Comparison of ENCODE assay signal across 24 cellular contexts in genomic region chr3:62316525-62316924, GRCh38. TPM values are rescaled to one million over a fixed set of nuclear protein-coding genes. Genes with fewer than 3 reads are reported as not detected.
"Had no signal": no experiment of that assay in that cellular context is flagged by ENCODE, and none has a peak within 500 bp of the region (broad histone marks: within the 10 kb centered on the region; RNA-seq: fewer than 3 reads in every experiment).

No MANE protein-coding gene starts in this region.

- H3K27ac ChIP-seq: RWPE1 had no signal

- DNase-seq: KBM-7, MG63, NCI-H1092, NCI-H1105 treated with DMSO at 0.1 percent for 48 hours, NCI-H1417 treated with DMSO at 0.1 percent for 48 hours, NCI-H146, NCI-H1694 treated with DMSO at 0.1 percent for 48 hours, NCI-H1930, NCI-H2081, NCI-H2107, NCI-H2227 treated with DMSO at 0.1 percent for 48 hours, NCI-H524, NCI-H526 treated with DMSO at 0.1 percent for 48 hours, NCI-H774, SHP77, SK-N-SH, SW 1271, T-cell had no signal

- H3K9ac ChIP-seq: SK-N-SH had no signal

- H3K36me3 ChIP-seq: MG63 had no signal

- H3K27me3 ChIP-seq: MG63 had no signal

- H3K4me3 ChIP-seq: MG63 had no signal

- ATAC-seq: Panc1, T-cell had no signal

- H3K9me3 ChIP-seq: MG63, SK-N-SH had no signal

- H3K4me2 ChIP-seq: SK-N-SH had no signal

- H3K9me2 ChIP-seq: SK-N-SH had no signal

RNA-seq across cellular contexts. Expression of gene FEZF2, which starts 56.8 kb away (rescaled TPM):
- total RNA-seq: HT1080, LHCN-M2, NCI-H460, SK-MEL-5, T-cell had no signal
